Comparison of ENCODE assay signal across 1 cellular context in genomic region chr1:9066945-9067807, GRCh38.
TF ChIP-seq lines count a peak whose summit lies in the region.

No MANE protein-coding gene starts in this region.

TF ChIP-seq in HepG2, 621 proteins besides CTCF, POLR2A, EP300 and RAD21 (continued from another document and continues in another):
- TF ChIP-seq TRAFD1 (CRISPR knock-in tag; IDR thresholded peaks at IDR 0.05; ENCODE audit: borderline replicate concordance) (no peak), ZIK1 (CRISPR knock-in tag; IDR thresholded peaks at IDR 0.05; ENCODE audit: borderline replicate concordance, low read depth) (0 out of 2 replicates have a peak, but pooled peaks have one; percentile 42), ZNF510 (CRISPR knock-in tag; IDR thresholded peaks at IDR 0.05; ENCODE audit: low read depth) (no peak), SIX1 (CRISPR knock-in tag; IDR thresholded peaks at IDR 0.05; ENCODE audit: borderline replicate concordance) (no peak), ZNF574 (CRISPR knock-in tag; IDR thresholded peaks at IDR 0.05) (no peak), RBM22 (optimal IDR thresholded peaks at IDR 0.05; ENCODE audit: low read length) (no peak), ZFY (CRISPR knock-in tag; IDR thresholded peaks at IDR 0.05) (0 out of 2 replicates have a peak, but pooled peaks have one; percentile 24), ZFP41 (CRISPR knock-in tag; IDR thresholded peaks at IDR 0.05; ENCODE audit: borderline replicate concordance) (no peak), E2F2 (CRISPR knock-in tag; IDR thresholded peaks at IDR 0.05; ENCODE audit: borderline replicate concordance) (no peak), BCL3 (CRISPR knock-in tag; IDR thresholded peaks at IDR 0.05) (0 out of 2 replicates have a peak, but pooled peaks have one; percentile 70), ZNF207 (IDR thresholded peaks at IDR 0.05; ENCODE audit: borderline replicate concordance) (no peak), ATAD3A (CRISPR knock-in tag; IDR thresholded peaks at IDR 0.05) (no peak), TEAD3 (CRISPR knock-in tag; optimal IDR thresholded peaks at IDR 0.05; ENCODE audit: borderline replicate concordance) (peak; percentile 66), ZNF563 (CRISPR knock-in tag; IDR thresholded peaks at IDR 0.05) (peak; percentile 78; the same call in 1 of the 2 replicates), ATRX (CRISPR knock-in tag; IDR thresholded peaks at IDR 0.05; ENCODE audit: borderline replicate concordance) (no peak), FLYWCH1 (CRISPR knock-in tag; IDR thresholded peaks at IDR 0.05) (no peak), PBX3 (CRISPR knock-in tag; IDR thresholded peaks at IDR 0.05; ENCODE audit: borderline replicate concordance) (no peak; the same call in 1 of the 2 replicates), ZNF850 (CRISPR knock-in tag; conservative IDR thresholded peaks at IDR 0.05) (no peak), ZNF891 (CRISPR knock-in tag; IDR thresholded peaks at IDR 0.05) (no peak), ZNF790 (CRISPR knock-in tag; IDR thresholded peaks at IDR 0.05; ENCODE audit: borderline replicate concordance) (no peak), BRD4 (CRISPR knock-in tag; IDR thresholded peaks at IDR 0.05) (no peak), NCOA5 (CRISPR knock-in tag; IDR thresholded peaks at IDR 0.05) (no peak), ELF1 (CRISPR knock-in tag; IDR thresholded peaks at IDR 0.05) (no peak), ZSCAN21 (CRISPR knock-in tag; IDR thresholded peaks at IDR 0.05; ENCODE audit: borderline replicate concordance) (peak; percentile 51; the same call in 1 of the 2 replicates), REST (IDR thresholded peaks at IDR 0.05; ENCODE audit: borderline replicate concordance in 1 of 2, low read depth in 1 of 2, low read length in 2 of 2) (no peak), CREBL2 (CRISPR knock-in tag; IDR thresholded peaks at IDR 0.05; ENCODE audit: borderline replicate concordance) (no peak), ZNF775 (CRISPR knock-in tag; IDR thresholded peaks at IDR 0.05; ENCODE audit: borderline replicate concordance) (no peak), THAP9 (CRISPR knock-in tag; IDR thresholded peaks at IDR 0.05; ENCODE audit: borderline replicate concordance) (peak; percentile 45; the same call in 1 of the 2 replicates), SALL1 (CRISPR knock-in tag; IDR thresholded peaks at IDR 0.05) (peak; percentile 82), ZNF143 (CRISPR knock-in tag; IDR thresholded peaks at IDR 0.05) (no peak), ZNF496 (CRISPR knock-in tag; IDR thresholded peaks at IDR 0.05; ENCODE audit: insufficient replicate concordance) (no peak), ELF3 (CRISPR knock-in tag; IDR thresholded peaks at IDR 0.05) (peak; percentile 61), ZHX1 (CRISPR knock-in tag; IDR thresholded peaks at IDR 0.05; ENCODE audit: low read depth) (peak; percentile 40; the same call in 1 of the 2 replicates)
